ENCODE assay signal across 25 cellular contexts in the genomic region with DNA sequence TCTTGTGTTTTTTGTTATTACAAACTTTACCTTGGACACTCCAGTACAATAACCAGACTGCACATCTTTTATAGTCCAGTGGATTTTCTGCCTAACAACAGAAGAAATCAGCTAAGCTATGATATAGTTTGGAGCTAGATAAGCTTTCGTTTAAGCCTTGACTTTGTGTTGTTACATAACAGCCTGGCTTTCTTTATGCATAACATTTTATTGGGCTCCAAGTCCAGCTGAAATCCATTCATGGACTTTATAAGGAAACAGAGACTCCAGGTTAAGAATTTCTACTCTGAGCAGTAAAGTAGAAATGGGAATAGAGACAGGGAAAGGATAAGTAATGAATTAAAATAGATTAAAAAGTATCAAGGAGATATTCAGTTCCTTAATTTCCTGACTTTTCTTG. TPM values are rescaled to one million over a fixed set of nuclear protein-coding genes. Genes with fewer than 3 reads are reported as not detected.
"Had no signal": no experiment of that assay in that cellular context is flagged by ENCODE, and none has a peak within 500 bp of the region (broad histone marks: within the 10 kb centered on the region; RNA-seq: fewer than 3 reads in every experiment).

No MANE protein-coding gene starts in this region.

- H3K27me3 ChIP-seq: MG63 had no signal

- ATAC-seq: activated CD8-positive, alpha-beta T cell treated with anti-CD3 and anti-CD28 coated beads, Interleukin-2, amount 10 ng/mL, durations not matched to agents 7 days and 5 days; Panc1; Right ventricle myocardium inferior; T-cell had no signal

- DNase-seq: activated CD4-positive, alpha-beta T cell treated with anti-CD3 and anti-CD28 coated beads, Interleukin-2, amount 50 U/mL, for 4 hours; activated CD4-positive, CD25-positive, alpha-beta regulatory T cell; activated CD8-positive, alpha-beta memory T cell treated with anti-CD3 and anti-CD28 coated beads, Interleukin-2, amount 50 U/mL, for 48 hours; activated CD8-positive, alpha-beta T cell treated with anti-CD3 and anti-CD28 coated beads, Interleukin-2, amount 10 ng/mL, durations not matched to agents 7 days and 5 days; activated T-cell treated with anti-CD3 and anti-CD28 coated beads, Interleukin-2, amount 50 U/mL, for 1 hour; aorta; MG63; MV-4-11; NCI-H1105; NCI-H1436 treated with DMSO at 0.1 percent for 48 hours; NCI-H187; NCI-H2081; NCI-H510A treated with DMSO at 0.1 percent for 48 hours; NCI-H69; NK-92 treated with Interleukin-12 subunit alpha and Interleukin-12 subunit beta, amount 100 ng/mL, for 24 hours; OCI-M1; RPMI8226; T-cell; T-helper 2 cell had no signal

- H3K4me3 Mint-ChIP-seq: activated CD8-positive, alpha-beta T cell treated with anti-CD3 and anti-CD28 coated beads, Interleukin-2, amount 10 ng/mL, durations not matched to agents 7 days and 5 days; activated naive CD4-positive, alpha-beta T cell treated with anti-CD3 and anti-CD28 coated beads, Interleukin-2, amount 50 U/mL, for 24 hours; T-cell had no signal

- H3K4me3 ChIP-seq: MG63, SK-N-MC had no signal

- H3K9me3 ChIP-seq: MG63 had no signal

- FAIRE-seq: bronchial epithelial cell had no signal

- H3K36me3 ChIP-seq: MG63 had no signal

- H3K9me3 Mint-ChIP-seq: activated naive CD4-positive, alpha-beta T cell treated with anti-CD3 and anti-CD28 coated beads, Interleukin-2, amount 50 U/mL, for 24 hours; T-cell had no signal

- H3K27ac Mint-ChIP-seq: activated CD8-positive, alpha-beta T cell treated with anti-CD3 and anti-CD28 coated beads, Interleukin-2, amount 10 ng/mL, durations not matched to agents 7 days and 5 days; activated naive CD4-positive, alpha-beta T cell treated with anti-CD3 and anti-CD28 coated beads, Interleukin-2, amount 50 U/mL, for 24 hours; T-cell had no signal

- H3K27ac ChIP-seq: SK-N-MC, VCaP had no signal

- H3K4me1 Mint-ChIP-seq: activated naive CD4-positive, alpha-beta T cell treated with anti-CD3 and anti-CD28 coated beads, Interleukin-2, amount 50 U/mL, for 24 hours; T-cell had no signal

- H3K36me3 Mint-ChIP-seq: activated naive CD4-positive, alpha-beta T cell treated with anti-CD3 and anti-CD28 coated beads, Interleukin-2, amount 50 U/mL, for 24 hours; T-cell had no signal

RNA-seq across cellular contexts. Expression of a gene that starts 3.6 kb away (rescaled TPM):
- total RNA-seq: activated CD8-positive, alpha-beta T cell treated with anti-CD3 and anti-CD28 coated beads, Interleukin-2, amount 10 ng/mL, durations not matched to agents 7 days and 5 days had no signal
